Comparison of ENCODE assay signal across 8 cellular contexts in genomic region chr1:110312188-110313121, GRCh38. TPM values are rescaled to one million over a fixed set of nuclear protein-coding genes. Genes with fewer than 3 reads are reported as not detected.
DNase-seq lines count a peak whose midpoint lies in the region; ATAC-seq and TF ChIP-seq lines count a peak whose summit lies in the region.

No MANE protein-coding gene starts in this region.

- H3K27ac ChIP-seq in AG04450 (ENCODE audit: low read depth, low read length) (no peak overlapping the region), WERI-Rb-1 (no peak overlapping the region)

- no peak overlapping the region for H3K4me3 ChIP-seq in AG04450 (ENCODE audit: low read depth, low read length)
- H3K4me3 ChIP-seq in WERI-Rb-1 (ENCODE audit: low read depth, low read length), result no peak overlapping the region

- in situ Hi-C loops in T47D (cut with HindIII; ENCODE audit: low pct_unique_long_range_greater_than_20kb, low sequenced_read_pairs), result no loop called here

- DNase-seq in AG04450 (ENCODE audit: low read depth, low spot score) (peak; percentile 51), GM19238 (ENCODE audit: insufficient read length, low spot score) (peak; percentile 58), NCI-H2029 treated with DMSO at 0.1 percent for 48 hours (lab: John Stamatoyannopoulos, UW) (peak; percentile 47), WERI-Rb-1 (peak; percentile 82), T47D (ENCODE audit: low read depth in 1 of 2, low spot score in 1 of 2) (peak; percentile 39 to 78), iPS-NIHi11 (ENCODE audit: low spot score) (peak; percentile 82)
- DNase-seq in stimulated activated CD4-positive, alpha-beta T cell treated with anti-CD3 and anti-CD28 coated beads, Interleukin-12 subunit alpha, Interleukin-12 subunit beta, amount 100 ng/mL, for 4 hours, result peak; percentile 71

- no peak for ATAC-seq in GM19023 (IDR thresholded peaks at IDR 0.05; ENCODE audit: unreplicated experiment)

- H3K9me3 ChIP-seq in AG04450 (ENCODE audit: control insufficient read depth, insufficient read depth, low read length) (no peaks in the 10 kb centered on the region), WERI-Rb-1 (ENCODE audit: severe bottlenecking) (no peaks in the 10 kb centered on the region)

- no peaks in the 10 kb centered on the region for H3K27me3 ChIP-seq in AG04450 (ENCODE audit: control insufficient read depth, insufficient read depth, low read length)
- no peaks in the 10 kb centered on the region for H3K27me3 ChIP-seq in WERI-Rb-1 (ENCODE audit: insufficient read depth, low read depth, severe bottlenecking)

- peak; percentile 99 for TF ChIP-seq CTCF in AG04450 (IDR thresholded peaks at IDR 0.05; ENCODE audit: low read depth, low read length)
- peak; percentile 99 for TF ChIP-seq CTCF in WERI-Rb-1 (IDR thresholded peaks at IDR 0.05; ENCODE audit: low read depth, low read length)

- no peaks in the 10 kb centered on the region for H3K36me3 ChIP-seq in WERI-Rb-1

- POLR2A ChIA-PET in AG04450 (lab: Yijun Ruan, JAX), result interaction anchor here (0.8 to 1.0 kb wide), 2 partner anchors 103 to 111 kb away, joined by 3 to 4 read pairs; no protein-coding TSS in a partner anchor

- CTCF ChIA-PET in AG04450 (lab: Charles Lee), result interaction anchor here (0.6 to 22.0 kb wide), 59 partner anchors 8 to 261 kb away, joined by 3 to 1035 read pairs (median 4); partner anchors contain the start of genes KCNC4, PROK1 and RBM15

RNA-seq across cellular contexts. Expression of gene RBM15, which starts 26.7 kb away (rescaled TPM):
- 8.9 and 9.6 TPM in 2 replicates for polyA plus RNA-seq in AG04450 (2011; rRNA removed)
- polyA minus RNA-seq in AG04450 (2011; rRNA and poly(A)+ RNA removed), result 59.1 and 68.1 TPM in 2 replicates
